ENCODE assay signal across 25 cellular contexts in genomic region chr10:105259201-105259600, GRCh38.
"Had no signal": no experiment of that assay in that cellular context is flagged by ENCODE, and none has a peak within 500 bp of the region (broad histone marks: within the 10 kb centered on the region; RNA-seq: fewer than 3 reads in every experiment).

No MANE protein-coding gene starts in this region.

- H3K27ac Mint-ChIP-seq: naive thymus-derived CD8-positive, alpha-beta T cell; natural killer cell treated with Interleukin-12 subunit alpha and Interleukin-12 subunit beta and Interleukin-15 and Interleukin-18, amount 100 ng/mL, for 72 hours; nephron progenitor cell; stimulated activated effector memory CD8-positive, alpha-beta T cell treated with anti-CD3 and anti-CD28 coated beads, Interleukin-12 subunit alpha, Interleukin-12 subunit beta, amount 100 ng/mL, for 72 hours; stimulated activated naive CD8-positive, alpha-beta T cell treated with anti-CD3 and anti-CD28 coated beads, Interleukin-15, amount 100 ng/mL, for 72 hours; type B pancreatic cell had no signal

- ATAC-seq: naive thymus-derived CD8-positive, alpha-beta T cell; natural killer cell treated with Interleukin-12 subunit alpha and Interleukin-12 subunit beta and Interleukin-15 and Interleukin-18, amount 100 ng/mL, for 72 hours; pancreas; right cardiac atrium; right lobe of liver; stimulated activated effector memory CD8-positive, alpha-beta T cell treated with anti-CD3 and anti-CD28 coated beads, Interleukin-12 subunit alpha, Interleukin-12 subunit beta, amount 100 ng/mL, for 72 hours; stimulated activated naive CD8-positive, alpha-beta T cell treated with anti-CD3 and anti-CD28 coated beads, Interleukin-15, amount 100 ng/mL, for 72 hours; stimulated activated naive CD8-positive, alpha-beta T cell treated with anti-CD3 and anti-CD28 coated beads, Interleukin-15, Interleukin-2, amounts not matched to agents 100 U/mL and 50 U/mL, for 24 hours; upper lobe of right lung had no signal

- H3K4me3 Mint-ChIP-seq: naive thymus-derived CD8-positive, alpha-beta T cell; natural killer cell treated with Interleukin-12 subunit alpha and Interleukin-12 subunit beta and Interleukin-15 and Interleukin-18, amount 100 ng/mL, for 72 hours; nephron progenitor cell; neural crest cell; stimulated activated effector memory CD8-positive, alpha-beta T cell treated with anti-CD3 and anti-CD28 coated beads, Interleukin-12 subunit alpha, Interleukin-12 subunit beta, amount 100 ng/mL, for 72 hours; stimulated activated naive CD8-positive, alpha-beta T cell treated with anti-CD3 and anti-CD28 coated beads, Interleukin-15, amount 100 ng/mL, for 72 hours; type B pancreatic cell had no signal

- H3K9me3 Mint-ChIP-seq: nephron progenitor cell; stimulated activated effector memory CD8-positive, alpha-beta T cell treated with anti-CD3 and anti-CD28 coated beads, Interleukin-12 subunit alpha, Interleukin-12 subunit beta, amount 100 ng/mL, for 72 hours; stimulated activated naive CD8-positive, alpha-beta T cell treated with anti-CD3 and anti-CD28 coated beads, Interleukin-15, amount 100 ng/mL, for 72 hours; type B pancreatic cell had no signal

- H3K36me3 Mint-ChIP-seq: naive thymus-derived CD8-positive, alpha-beta T cell; natural killer cell treated with Interleukin-12 subunit alpha and Interleukin-12 subunit beta and Interleukin-15 and Interleukin-18, amount 100 ng/mL, for 72 hours; stimulated activated effector memory CD8-positive, alpha-beta T cell treated with anti-CD3 and anti-CD28 coated beads, Interleukin-12 subunit alpha, Interleukin-12 subunit beta, amount 100 ng/mL, for 72 hours; type B pancreatic cell had no signal

- H3K4me1 Mint-ChIP-seq: naive thymus-derived CD8-positive, alpha-beta T cell; nephron progenitor cell; neural crest cell; stimulated activated effector memory CD8-positive, alpha-beta T cell treated with anti-CD3 and anti-CD28 coated beads, Interleukin-12 subunit alpha, Interleukin-12 subunit beta, amount 100 ng/mL, for 72 hours; stimulated activated naive CD8-positive, alpha-beta T cell treated with anti-CD3 and anti-CD28 coated beads, Interleukin-15, amount 100 ng/mL, for 72 hours had no signal

- DNase-seq: naive thymus-derived CD8-positive, alpha-beta T cell; nephron progenitor cell; nucleus accumbens; pancreas; right cardiac atrium; right lobe of liver; sigmoid colon; small intestine; stimulated activated CD4-positive, alpha-beta T cell treated with anti-CD3 and anti-CD28 coated beads, Interleukin-15, amount 100 ng/mL, for 24 hours; stimulated activated CD4-positive, alpha-beta T cell treated with anti-CD3 and anti-CD28 coated beads, Interleukin-2, amount 100 ng/mL, for 24 hours; stimulated activated CD4-positive, alpha-beta T cell treated with anti-CD3 and anti-CD28 coated beads, Interleukin-2, amount 100 ng/mL, for 48 hours; stimulated activated CD4-positive, alpha-beta T cell treated with anti-CD3 and anti-CD28 coated beads, Interleukin-4, amount 100 ng/mL, for 24 hours; stimulated activated naive CD4-positive, alpha-beta T cell; stimulated activated naive CD8-positive, alpha-beta T cell treated with anti-CD3 and anti-CD28 coated beads, Interleukin-15, amount 100 ng/mL, for 72 hours; stimulated activated naive CD8-positive, alpha-beta T cell treated with anti-CD3 and anti-CD28 coated beads, Interleukin-15, Interleukin-2, amounts not matched to agents 100 U/mL and 50 U/mL, for 24 hours; substantia nigra; testis; tibial artery; transverse colon; upper lobe of right lung; uterus had no signal

- H3K27me3 Mint-ChIP-seq: naive thymus-derived CD8-positive, alpha-beta T cell; natural killer cell treated with Interleukin-12 subunit alpha and Interleukin-12 subunit beta and Interleukin-15 and Interleukin-18, amount 100 ng/mL, for 72 hours; stimulated activated naive CD8-positive, alpha-beta T cell treated with anti-CD3 and anti-CD28 coated beads, Interleukin-15, amount 100 ng/mL, for 72 hours; type B pancreatic cell had no signal
